9 cellular contexts compared by ENCODE assay signal in the genomic region with DNA sequence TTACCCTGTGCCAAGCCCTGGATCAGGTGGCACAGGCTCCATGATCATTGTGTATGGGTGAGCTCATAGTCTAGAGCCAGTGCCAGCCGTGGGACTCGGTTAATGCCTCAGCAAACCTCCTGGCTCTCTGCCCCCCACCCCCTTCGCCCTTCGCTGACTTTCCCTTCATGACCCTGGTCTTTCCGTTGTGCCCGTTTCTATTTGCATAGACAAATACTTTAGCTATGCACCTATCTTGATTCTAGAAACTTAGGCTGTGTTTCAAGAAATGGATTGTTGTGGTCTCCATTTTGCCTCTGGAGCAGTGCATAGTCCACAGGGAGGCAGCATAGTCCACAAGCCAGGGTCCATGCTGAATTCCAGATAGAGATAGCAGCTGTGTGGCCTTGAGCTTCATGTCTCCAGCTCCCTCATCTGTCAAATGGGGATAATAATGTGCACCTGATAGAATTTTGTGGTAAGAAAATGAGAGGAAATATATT. TPM values are rescaled to one million over a fixed set of nuclear protein-coding genes. Genes with fewer than 3 reads are reported as not detected.
DNase-seq lines count a peak whose midpoint lies in the region; ATAC-seq and TF ChIP-seq lines count a peak whose summit lies in the region.
"Had no signal": no experiment of that assay in that cellular context is flagged by ENCODE, and none has a peak within 500 bp of the region (broad histone marks: within the 10 kb centered on the region; RNA-seq: fewer than 3 reads in every experiment).

No MANE protein-coding gene starts in this region.

- peaks cover 3% of the 10 kb centered on the region for H3K9me3 Mint-ChIP-seq in activated CD8-positive, alpha-beta memory T cell treated with anti-CD3 and anti-CD28 coated beads, Interleukin-2, amount 10 ng/mL, durations not matched to agents 7 days and 5 days (ENCODE audit: low read depth)

- DNase-seq in NCI-H2029 (lab: John Stamatoyannopoulos, UW) (peak; percentile 2), NCI-H2029 treated with DMSO at 0.1 percent for 48 hours (lab: John Stamatoyannopoulos, UW) (no peak), MV-4-11 (lab: John Stamatoyannopoulos, UW) (peak; percentile 66), astrocyte of the cerebellum (ENCODE audit: low read depth) (no peak), left lung (no peak)
- no peak for DNase-seq in activated CD8-positive, alpha-beta memory T cell treated with anti-CD3 and anti-CD28 coated beads, Interleukin-2, amount 10 ng/mL, durations not matched to agents 7 days and 5 days
- DNase-seq: naive B cell had no signal

- CTCF ChIA-PET in activated CD8-positive, alpha-beta memory T cell treated with anti-CD3 and anti-CD28 coated beads, Interleukin-2, amount 10 ng/mL, durations not matched to agents 7 days and 5 days (lab: Charles Lee) = interaction anchor here (0.7 to 1.4 kb wide), 4 partner anchors 24 to 267 kb away, joined by 3 read pairs; no protein-coding TSS in a partner anchor

- TF ChIP-seq CTCF in astrocyte of the cerebellum (IDR thresholded peaks at IDR 0.05; ENCODE audit: low read depth, low read length, missing control alignments) = peak; percentile 56
- peak in 1 of 2 donors; percentile 21 for TF ChIP-seq CTCF in left lung (IDR thresholded peaks at IDR 0.05)

- no peak for TF ChIP-seq POLR2A in GM18505 (IDR thresholded peaks at IDR 0.05; ENCODE audit: borderline replicate concordance, extremely low read depth, insufficient read depth, insufficient read length)

- no peaks in the 10 kb centered on the region for H3K36me3 ChIP-seq in left lung

- no peak overlapping the region for H3K27ac ChIP-seq in left lung

- no peak overlapping the region for H3K4me3 Mint-ChIP-seq in activated CD8-positive, alpha-beta memory T cell treated with anti-CD3 and anti-CD28 coated beads, Interleukin-2, amount 10 ng/mL, durations not matched to agents 7 days and 5 days

- no peaks in the 10 kb centered on the region for H3K4me1 ChIP-seq in left lung

- H3K4me3 ChIP-seq in astrocyte of the cerebellum (ENCODE audit: low read depth, low read length) (no peak overlapping the region), left lung (no peak overlapping the region)

- H3K36me3 Mint-ChIP-seq in activated CD8-positive, alpha-beta memory T cell treated with anti-CD3 and anti-CD28 coated beads, Interleukin-2, amount 10 ng/mL, durations not matched to agents 7 days and 5 days = peaks cover 1% of the 10 kb centered on the region

- peaks cover 10% of the 10 kb centered on the region for H3K27me3 Mint-ChIP-seq in activated CD8-positive, alpha-beta memory T cell treated with anti-CD3 and anti-CD28 coated beads, Interleukin-2, amount 10 ng/mL, durations not matched to agents 7 days and 5 days

- no peak overlapping the region for H3K27ac Mint-ChIP-seq in activated CD8-positive, alpha-beta memory T cell treated with anti-CD3 and anti-CD28 coated beads, Interleukin-2, amount 10 ng/mL, durations not matched to agents 7 days and 5 days

- in situ Hi-C loops in astrocyte of the cerebellum (cut with HindIII; ENCODE audit: low sequenced_read_pairs) = loop anchor here (5.0 to 25.0 kb wide), 2 partner anchors 79 to 184 kb away; no protein-coding TSS in a partner anchor

- H3K4me1 Mint-ChIP-seq in activated CD8-positive, alpha-beta memory T cell treated with anti-CD3 and anti-CD28 coated beads, Interleukin-2, amount 10 ng/mL, durations not matched to agents 7 days and 5 days = peaks cover 6% of the 10 kb centered on the region

- intact Hi-C loops in left lung (cut with DNase I) = no loop called here

- no peaks in the 10 kb centered on the region for H3K9me3 ChIP-seq in left lung

- ATAC-seq in left lung (peak; percentile 78), HG02610 (IDR thresholded peaks at IDR 0.05; ENCODE audit: unreplicated experiment) (no peak), GM18505 (IDR thresholded peaks at IDR 0.05; ENCODE audit: unreplicated experiment) (no peak)
- ATAC-seq in activated CD8-positive, alpha-beta memory T cell treated with anti-CD3 and anti-CD28 coated beads, Interleukin-2, amount 10 ng/mL, durations not matched to agents 7 days and 5 days = no peak

- no peaks in the 10 kb centered on the region for H3K27me3 ChIP-seq in left lung

RNA-seq across cellular contexts. Expression of a gene that starts 44.8 kb away (rescaled TPM):
- 10 to 100 TPM; 39.3 to 40.5 TPM for total RNA-seq in left lung
- 10 to 100 TPM; 49.6 to 56.7 TPM for total RNA-seq in activated CD8-positive, alpha-beta memory T cell treated with anti-CD3 and anti-CD28 coated beads, Interleukin-2, amount 10 ng/mL, durations not matched to agents 7 days and 5 days

RNA-seq across cellular contexts. Expression of a gene that starts 58.9 kb away (rescaled TPM):
- total RNA-seq in left lung = 1 to 10 TPM; 4.8 to 8.0 TPM
- total RNA-seq in activated CD8-positive, alpha-beta memory T cell treated with anti-CD3 and anti-CD28 coated beads, Interleukin-2, amount 10 ng/mL, durations not matched to agents 7 days and 5 days = under 1 TPM in 1 of 2 experiments, not detected in 1; 0.16 TPM

Comparison
In these comparisons a context has a peak if more than half of its experiments do, and no peak if none do; other contexts are left out.
1. DNase-seq: peak in NCI-H2029 (single experiment) and MV-4-11 (single experiment); none in NCI-H2029 treated with DMSO at 0.1 percent for 48 hours (single experiment), astrocyte of the cerebellum (single experiment), left lung (0 of 2) and activated CD8-positive, alpha-beta memory T cell treated with anti-CD3 and anti-CD28 coated beads, Interleukin-2, amount 10 ng/mL, durations not matched to agents 7 days and 5 days (single experiment).
2. RNA of a gene that starts 58.9 kb away (total RNA-seq): 4.8 to 8.0 TPM in left lung; 0.16 TPM in activated CD8-positive, alpha-beta memory T cell treated with anti-CD3 and anti-CD28 coated beads, Interleukin-2, amount 10 ng/mL, durations not matched to agents 7 days and 5 days; every median in the first group is over 4 times any median in the second.